Comparison of ENCODE assay signal across 18 cellular contexts in genomic region chr15:41486286-41486685, GRCh38. TPM values are rescaled to one million over a fixed set of nuclear protein-coding genes. Genes with fewer than 3 reads are reported as not detected.
DNase-seq lines count a peak whose midpoint lies in the region; ATAC-seq, FAIRE-seq and TF ChIP-seq lines count a peak whose summit lies in the region.
"Had no signal": no experiment of that assay in that cellular context is flagged by ENCODE, and none has a peak within 500 bp of the region (broad histone marks: within the 10 kb centered on the region; RNA-seq: fewer than 3 reads in every experiment).

No MANE protein-coding gene starts in this region.

- no peaks in the 10 kb centered on the region for H3K4me1 Mint-ChIP-seq in WTC11
- H3K4me1 Mint-ChIP-seq in activated T-helper 2 cell treated with anti-CD3 and anti-CD28 coated beads, Interferon-gamma antibody, Interleukin-2, Interleukin-4, amounts not matched to agents 10 μg/mL and 5 μg/mL and 100 μg/mL, durations not matched to agents 14 hours and 24 hours and 36 hours (ENCODE audit: low read depth) = peaks cover 38% of the 10 kb centered on the region
- H3K4me1 Mint-ChIP-seq: H9 had no signal

- FAIRE-seq in kidney (lab: Jason Lieb, UNC) = no peak
- FAIRE-seq: GM12891, GM18507 had no signal

- intact Hi-C loops in kidney (cut with DNase I) = no loop called here
- intact Hi-C loops in upper lobe of right lung (cut with DNase I) = no loop called here
- intact Hi-C loops in head of caudate nucleus (cut with DNase I) = no loop called here
- intact Hi-C loops in activated T-helper 2 cell treated with anti-CD3 and anti-CD28 coated beads, Interferon-gamma antibody, Interleukin-2, Interleukin-4, amounts not matched to agents 10 μg/mL and 5 μg/mL and 100 μg/mL, durations not matched to agents 14 hours and 24 hours and 36 hours (cut with micrococcal nuclease) = no loop called here

- TF ChIP-seq CTCF in WTC11 (IDR thresholded peaks at IDR 0.05) (no peak), kidney (IDR thresholded peaks at IDR 0.05; ENCODE audit: borderline replicate concordance, extremely low read depth, insufficient read depth) (no peak), osteoblast (IDR thresholded peaks at IDR 0.05; ENCODE audit: extremely low read depth, low read depth, low read length) (no peak), upper lobe of right lung (IDR thresholded peaks at IDR 0.05) (no peak)

- H2AFZ ChIP-seq in osteoblast (ENCODE audit: low read length) = no peak overlapping the region

- H4K20me1 ChIP-seq in osteoblast (ENCODE audit: insufficient read depth, low read length) = no peaks in the 10 kb centered on the region

- ATAC-seq in WTC11 = peak; percentile 29; the same call in 1 of the 2 replicates
- peak; percentile 13 for ATAC-seq in upper lobe of right lung

- H3K9me3 Mint-ChIP-seq in WTC11 = no peaks in the 10 kb centered on the region
- H3K9me3 Mint-ChIP-seq in activated T-helper 2 cell treated with anti-CD3 and anti-CD28 coated beads, Interferon-gamma antibody, Interleukin-2, Interleukin-4, amounts not matched to agents 10 μg/mL and 5 μg/mL and 100 μg/mL, durations not matched to agents 14 hours and 24 hours and 36 hours = peaks cover 4% of the 10 kb centered on the region
- H3K9me3 Mint-ChIP-seq: CD4-positive, alpha-beta memory T cell; H9 had no signal

- H3K36me3 ChIP-seq in kidney (ENCODE audit: control insufficient read depth in 1 of 2, insufficient read depth in 2 of 2, low read length in 2 of 2) (peaks cover 1 to 10% of the 10 kb centered on the region in 2 donors), osteoblast (ENCODE audit: insufficient read depth, low read length) (peaks cover 9% of the 10 kb centered on the region), upper lobe of right lung (peaks cover 14% of the 10 kb centered on the region)

- H3K4me3 Mint-ChIP-seq in WTC11 = no peak overlapping the region
- no peak overlapping the region for H3K4me3 Mint-ChIP-seq in activated T-helper 2 cell treated with anti-CD3 and anti-CD28 coated beads, Interferon-gamma antibody, Interleukin-2, Interleukin-4, amounts not matched to agents 10 μg/mL and 5 μg/mL and 100 μg/mL, durations not matched to agents 14 hours and 24 hours and 36 hours (ENCODE audit: low read depth)
- H3K4me3 Mint-ChIP-seq: CD4-positive, alpha-beta memory T cell; H9 had no signal

- no peak for DNase-seq in WTC11 (ENCODE audit: low spot score)
- DNase-seq in kidney = peak; percentile 71
- peak; percentile 31 for DNase-seq in osteoblast (ENCODE audit: insufficient read length, low spot score, missing footprints)
- DNase-seq in upper lobe of right lung = no peak
- no peak for DNase-seq in head of caudate nucleus
- no peak for DNase-seq in effector CD4-positive, alpha-beta T cell
- no peak for DNase-seq in activated T-helper 2 cell treated with anti-CD3 and anti-CD28 coated beads, Interferon-gamma antibody, Interleukin-2, Interleukin-4, amounts not matched to agents 10 μg/mL and 5 μg/mL and 100 μg/mL, durations not matched to agents 14 hours and 24 hours and 36 hours (ENCODE audit: low spot score)
- DNase-seq: C1 segment of cervical spinal cord; Calu3; CD4-positive, alpha-beta memory T cell; COR-L47; DMS53; DMS79 treated with DMSO at 0.1 percent for 48 hours; GF-D8; H9 had no signal

- H3K36me3 Mint-ChIP-seq in WTC11 = peaks cover 10% of the 10 kb centered on the region
- peaks cover 27% of the 10 kb centered on the region for H3K36me3 Mint-ChIP-seq in activated T-helper 2 cell treated with anti-CD3 and anti-CD28 coated beads, Interferon-gamma antibody, Interleukin-2, Interleukin-4, amounts not matched to agents 10 μg/mL and 5 μg/mL and 100 μg/mL, durations not matched to agents 14 hours and 24 hours and 36 hours (ENCODE audit: low read depth)

- no peak overlapping the region for H3K9ac ChIP-seq in kidney (ENCODE audit: low read length in 2 of 2)

- H3K4me1 ChIP-seq in kidney (ENCODE audit: control insufficient read depth in 1 of 2, insufficient read depth in 1 of 2, low read depth in 1 of 2, low read length in 2 of 2) (peaks cover 0 to 3% of the 10 kb centered on the region in 2 donors), osteoblast (ENCODE audit: insufficient read depth, low read length) (peaks cover 8% of the 10 kb centered on the region), upper lobe of right lung (no peaks in the 10 kb centered on the region)

- no peak overlapping the region for H3K4me2 ChIP-seq in osteoblast (ENCODE audit: insufficient read depth, low read length)

- H3K27ac ChIP-seq in kidney (ENCODE audit: low read depth in 2 of 2, low read length in 2 of 2) (no peak overlapping the region), osteoblast (ENCODE audit: low read depth, low read length) (no peak overlapping the region), upper lobe of right lung (no peak overlapping the region)

- CTCF ChIA-PET in WTC11 (lab: Charles Lee) = interaction anchor here (1.8 kb wide), 1 partner anchor 20 kb away, joined by 4 read pairs; no protein-coding TSS in a partner anchor

- H3K9me3 ChIP-seq in kidney (ENCODE audit: control insufficient read depth in 1 of 2, low read length in 2 of 2) (no peaks in the 10 kb centered on the region), osteoblast (ENCODE audit: low read depth, low read length) (no peaks in the 10 kb centered on the region), upper lobe of right lung (no peaks in the 10 kb centered on the region)

- H3K79me2 ChIP-seq in osteoblast (ENCODE audit: insufficient read depth, low read length) = no peaks in the 10 kb centered on the region

- H3K27ac Mint-ChIP-seq in WTC11 = no peak overlapping the region
- no peak overlapping the region for H3K27ac Mint-ChIP-seq in activated T-helper 2 cell treated with anti-CD3 and anti-CD28 coated beads, Interferon-gamma antibody, Interleukin-2, Interleukin-4, amounts not matched to agents 10 μg/mL and 5 μg/mL and 100 μg/mL, durations not matched to agents 14 hours and 24 hours and 36 hours
- H3K27ac Mint-ChIP-seq: H9 had no signal

- H3K27me3 Mint-ChIP-seq in WTC11 (ENCODE audit: low read depth) = peaks cover 14% of the 10 kb centered on the region
- no peaks in the 10 kb centered on the region for H3K27me3 Mint-ChIP-seq in activated T-helper 2 cell treated with anti-CD3 and anti-CD28 coated beads, Interferon-gamma antibody, Interleukin-2, Interleukin-4, amounts not matched to agents 10 μg/mL and 5 μg/mL and 100 μg/mL, durations not matched to agents 14 hours and 24 hours and 36 hours (ENCODE audit: low read depth)
- H3K27me3 Mint-ChIP-seq: CD4-positive, alpha-beta memory T cell had no signal

- H3K4me3 ChIP-seq in kidney (ENCODE audit: low read length in 2 of 2) (no peak overlapping the region), osteoblast (ENCODE audit: insufficient read depth, low read length) (no peak overlapping the region), upper lobe of right lung (no peak overlapping the region)

- no peaks in the 10 kb centered on the region for H3K27me3 ChIP-seq in osteoblast (ENCODE audit: insufficient read depth, low read length)
- peaks cover 14% of the 10 kb centered on the region for H3K27me3 ChIP-seq in upper lobe of right lung

- POLR2A ChIA-PET in WTC11 (lab: Charles Lee) = no interaction called here

TF ChIP-seq in WTC11, 78 proteins besides CTCF, POLR2A, EP300 and RAD21 (continues in another document):
- TF ChIP-seq ERG (CRISPR knock-in tag; IDR thresholded peaks at IDR 0.05) (no peak), ATF1 (CRISPR knock-in tag; IDR thresholded peaks at IDR 0.05) (no peak), ZNF512 (CRISPR knock-in tag; IDR thresholded peaks at IDR 0.05; ENCODE audit: borderline replicate concordance) (no peak), FOXK1 (CRISPR knock-in tag; IDR thresholded peaks at IDR 0.05) (no peak)

RNA-seq across cellular contexts. Expression of gene ITPKA, which starts 7.4 kb away (rescaled TPM):
- total RNA-seq in WTC11 (2021) (0.50 to 1.2 TPM (median 0.62 TPM) in 3 replicates), kidney (0.66 TPM), osteoblast (0.29 and 0.36 TPM in 2 replicates), upper lobe of right lung (0.67 TPM)
- polyA plus RNA-seq in kidney (ENCODE audit: insufficient read depth, low read depth, low replicate concordance) = not detected
- total RNA-seq in activated T-helper 2 cell treated with anti-CD3 and anti-CD28 coated beads, Interferon-gamma antibody, Interleukin-2, Interleukin-4, amounts not matched to agents 10 μg/mL and 5 μg/mL and 100 μg/mL, durations not matched to agents 14 hours and 24 hours and 36 hours = 4.7 and 5.7 TPM in 2 replicates

RNA-seq across cellular contexts. Expression of gene LTK, which starts 27.3 kb away (rescaled TPM):
- total RNA-seq in WTC11 (2021) (0.27 to 0.66 TPM (median 0.53 TPM) in 3 replicates), kidney (0.91 TPM), osteoblast (not detected in 2 replicates), upper lobe of right lung (15.1 TPM)
- polyA plus RNA-seq in kidney (ENCODE audit: insufficient read depth, low read depth, low replicate concordance) = 6.7 TPM
- total RNA-seq in activated T-helper 2 cell treated with anti-CD3 and anti-CD28 coated beads, Interferon-gamma antibody, Interleukin-2, Interleukin-4, amounts not matched to agents 10 μg/mL and 5 μg/mL and 100 μg/mL, durations not matched to agents 14 hours and 24 hours and 36 hours = 0.18 and 0.25 TPM in 2 replicates
- total RNA-seq: G401 had no signal

RNA-seq across cellular contexts. Expression of gene RPAP1, which starts 57.8 kb away (rescaled TPM):
- total RNA-seq in WTC11 (2021) = 102 to 123 TPM (median 103 TPM) in 3 replicates
- 35.4 TPM for total RNA-seq in kidney
- polyA plus RNA-seq in kidney (ENCODE audit: insufficient read depth, low read depth, low replicate concordance) = 8.0 TPM
- 11.9 and 13.8 TPM in 2 replicates for total RNA-seq in osteoblast
- 24.9 TPM for total RNA-seq in upper lobe of right lung
- 60.1 and 66.6 TPM in 2 replicates for total RNA-seq in activated T-helper 2 cell treated with anti-CD3 and anti-CD28 coated beads, Interferon-gamma antibody, Interleukin-2, Interleukin-4, amounts not matched to agents 10 μg/mL and 5 μg/mL and 100 μg/mL, durations not matched to agents 14 hours and 24 hours and 36 hours

Comparison
In these comparisons a context has a peak if more than half of its experiments do, and no peak if none do; other contexts are left out.
1. DNase-seq: peak in kidney (single experiment) and osteoblast (single experiment); none in WTC11 (single experiment), upper lobe of right lung (single experiment), head of caudate nucleus (0 of 42), effector CD4-positive, alpha-beta T cell (single experiment) and activated T-helper 2 cell treated with anti-CD3 and anti-CD28 coated beads, Interferon-gamma antibody, Interleukin-2, Interleukin-4, amounts not matched to agents 10 μg/mL and 5 μg/mL and 100 μg/mL, durations not matched to agents 14 hours and 24 hours and 36 hours (single experiment).